In the genomic region with DNA sequence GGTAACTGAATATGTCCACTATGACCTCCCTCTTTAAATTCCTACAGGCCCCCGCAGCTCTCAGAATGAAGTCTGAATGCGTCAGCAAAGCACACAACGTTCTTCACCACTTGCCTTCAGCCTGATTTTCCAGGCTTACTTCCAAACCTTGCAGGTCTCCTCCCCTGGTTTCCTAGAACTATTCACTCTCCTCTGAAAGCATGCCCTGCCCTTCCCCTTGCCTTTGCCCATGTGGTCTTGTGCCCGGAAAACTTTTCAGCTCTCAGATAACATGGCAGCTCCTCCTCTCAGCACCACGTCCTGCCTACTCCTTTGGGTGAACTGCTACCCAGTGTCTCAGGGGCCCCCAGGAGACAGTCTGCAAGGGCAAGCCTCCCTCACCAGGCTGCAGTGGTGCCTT, we compare ENCODE assay signal across 17 cellular contexts.
DNase-seq lines count a peak whose midpoint lies in the region; ATAC-seq and TF ChIP-seq lines count a peak whose summit lies in the region.
"Had no signal": no experiment of that assay in that cellular context is flagged by ENCODE, and none has a peak within 500 bp of the region (broad histone marks: within the 10 kb centered on the region; RNA-seq: fewer than 3 reads in every experiment).

No MANE protein-coding gene starts in this region.

- no peak overlapping the region for H3K4me3 Mint-ChIP-seq in neural progenitor cell
- H3K4me3 Mint-ChIP-seq in activated CD4-positive, alpha-beta T cell treated with anti-CD3 and anti-CD28 coated beads for 36 hours: no peak overlapping the region
- H3K4me3 Mint-ChIP-seq: WTC11 had no signal

- no peaks in the 10 kb centered on the region for H3K79me2 ChIP-seq in neural progenitor cell (ENCODE audit: low read depth)

- H3K27ac Mint-ChIP-seq in neural progenitor cell: peak overlapping the region; percentile 22
- H3K27ac Mint-ChIP-seq in activated CD4-positive, alpha-beta T cell treated with anti-CD3 and anti-CD28 coated beads for 36 hours: no peak overlapping the region
- H3K27ac Mint-ChIP-seq: activated naive CD4-positive, alpha-beta T cell treated with anti-CD3 and anti-CD28 coated beads, Interleukin-2, amount 50 U/mL, for 72 hours; WTC11 had no signal

- no peaks in the 10 kb centered on the region for H3K9me3 ChIP-seq in neural progenitor cell (ENCODE audit: low read depth)
- H3K9me3 ChIP-seq: Caco-2 had no signal

- TF ChIP-seq CTCF in astrocyte of the spinal cord (IDR thresholded peaks at IDR 0.05; ENCODE audit: low read depth, low read length) (no peak), neural progenitor cell (IDR thresholded peaks at IDR 0.05) (no peak)

- no peaks in the 10 kb centered on the region for H3K36me3 ChIP-seq in neural progenitor cell
- H3K36me3 ChIP-seq: cardiac muscle cell, esophagus muscularis mucosa had no signal

- POLR2A ChIA-PET in activated CD4-positive, alpha-beta T cell treated with anti-CD3 and anti-CD28 coated beads for 36 hours (lab: Charles Lee): no interaction called here

- no peak overlapping the region for H2AFZ ChIP-seq in neural progenitor cell (replicated peaks)

- H3K4me1 ChIP-seq in neural progenitor cell: no peaks in the 10 kb centered on the region
- H3K4me1 ChIP-seq: Caco-2 had no signal

- H3K9me3 Mint-ChIP-seq in neural progenitor cell: peaks cover 8% of the 10 kb centered on the region
- no peaks in the 10 kb centered on the region for H3K9me3 Mint-ChIP-seq in activated CD4-positive, alpha-beta T cell treated with anti-CD3 and anti-CD28 coated beads for 36 hours (ENCODE audit: low read depth)

- ATAC-seq in Right ventricle myocardium inferior (peak; percentile 92), HG03095 (IDR thresholded peaks at IDR 0.05; ENCODE audit: unreplicated experiment) (no peak)
- no peak for ATAC-seq in activated CD4-positive, alpha-beta T cell treated with anti-CD3 and anti-CD28 coated beads for 36 hours
- ATAC-seq: activated naive CD4-positive, alpha-beta T cell treated with anti-CD3 and anti-CD28 coated beads, Interleukin-2, amount 50 U/mL, for 72 hours; WTC11 had no signal

- H3F3A ChIP-seq in neural progenitor cell (ENCODE audit: low read depth): no peaks in the 10 kb centered on the region

- no peak overlapping the region for H3K4me3 ChIP-seq in astrocyte of the spinal cord (ENCODE audit: low read depth, low read length)
- H3K4me3 ChIP-seq in neural progenitor cell: no peak overlapping the region
- H3K4me3 ChIP-seq: cardiac muscle cell, esophagus muscularis mucosa had no signal

- H3K4me1 Mint-ChIP-seq in neural progenitor cell: peaks cover 34% of the 10 kb centered on the region
- no peaks in the 10 kb centered on the region for H3K4me1 Mint-ChIP-seq in activated CD4-positive, alpha-beta T cell treated with anti-CD3 and anti-CD28 coated beads for 36 hours

- CTCF ChIA-PET in activated CD4-positive, alpha-beta T cell treated with anti-CD3 and anti-CD28 coated beads for 36 hours (lab: Charles Lee): interaction anchor here (0.7 kb wide), 1 partner anchor 449 kb away, joined by 3 read pairs; no protein-coding TSS in a partner anchor

- no peaks in the 10 kb centered on the region for H4K20me1 ChIP-seq in neural progenitor cell (ENCODE audit: low read depth)

- no peak overlapping the region for H3K9ac ChIP-seq in neural progenitor cell

- intact Hi-C loops in Right ventricle myocardium inferior (cut with DNase I): loop anchor here (2.0 kb wide), 1 partner anchor 66 kb away; no protein-coding TSS in a partner anchor
- intact Hi-C loops in activated CD4-positive, alpha-beta T cell treated with anti-CD3 and anti-CD28 coated beads for 36 hours (cut with DNase I, micrococcal nuclease): no loop called here

- DNase-seq in astrocyte of the spinal cord (ENCODE audit: low read depth, low spot score) (peak; percentile 44), Right ventricle myocardium inferior (ENCODE audit: missing footprints) (no peak), neural progenitor cell (ENCODE audit: low spot score) (no peak)
- no peak for DNase-seq in activated CD4-positive, alpha-beta T cell treated with anti-CD3 and anti-CD28 coated beads for 4 hours
- DNase-seq in activated CD4-positive, CD25-positive, alpha-beta regulatory T cell treated with anti-CD3 and anti-CD28 coated beads, Interleukin-2, amount 50 U/mL, for 72 hours: no peak
- DNase-seq in activated CD4-positive, alpha-beta T cell treated with anti-CD3 and anti-CD28 coated beads for 36 hours: no peak
- DNase-seq: AML-193, Caco-2, NCI-H1436, NCI-H2171, NCI-H774, occipital lobe had no signal

- H3K27ac ChIP-seq in neural progenitor cell: no peak overlapping the region
- H3K27ac ChIP-seq: cardiac muscle cell, esophagus muscularis mucosa had no signal

- no peak overlapping the region for H3K4me2 ChIP-seq in neural progenitor cell

- no peaks in the 10 kb centered on the region for H3K36me3 Mint-ChIP-seq in neural progenitor cell
- H3K36me3 Mint-ChIP-seq in activated CD4-positive, alpha-beta T cell treated with anti-CD3 and anti-CD28 coated beads for 36 hours (ENCODE audit: low read depth): no peaks in the 10 kb centered on the region

- in situ Hi-C loops in astrocyte of the spinal cord (cut with HindIII; ENCODE audit: low sequenced_read_pairs): no loop called here

- H3K27me3 Mint-ChIP-seq in neural progenitor cell (ENCODE audit: insufficient read depth, low read depth): peaks cover 2% of the 10 kb centered on the region
- peaks cover 2% of the 10 kb centered on the region for H3K27me3 Mint-ChIP-seq in activated CD4-positive, alpha-beta T cell treated with anti-CD3 and anti-CD28 coated beads for 36 hours

- H3K27me3 ChIP-seq in neural progenitor cell: no peaks in the 10 kb centered on the region
- H3K27me3 ChIP-seq: cardiac muscle cell, esophagus muscularis mucosa had no signal
